2 cellular contexts compared by ENCODE assay signal in genomic region chr2:207683879-207684627, GRCh38.
TF ChIP-seq lines count a peak whose summit lies in the region.

No MANE protein-coding gene starts in this region.

TF ChIP-seq in IMR-90, 13 proteins besides CTCF, POLR2A, EP300 and RAD21:
- TF ChIP-seq MAFK (IDR thresholded peaks at IDR 0.05; ENCODE audit: low read depth, low read length) (peak; percentile 16; the same call in 1 of the 2 replicates), CEBPB (IDR thresholded peaks at IDR 0.05; ENCODE audit: low read depth, low read length) (no peak), RFX5 (IDR thresholded peaks at IDR 0.05; ENCODE audit: low read depth, low read length) (no peak), SMC3 (IDR thresholded peaks at IDR 0.05; ENCODE audit: low read depth, low read length) (no peak)
- TF ChIP-seq, protein P1, sequence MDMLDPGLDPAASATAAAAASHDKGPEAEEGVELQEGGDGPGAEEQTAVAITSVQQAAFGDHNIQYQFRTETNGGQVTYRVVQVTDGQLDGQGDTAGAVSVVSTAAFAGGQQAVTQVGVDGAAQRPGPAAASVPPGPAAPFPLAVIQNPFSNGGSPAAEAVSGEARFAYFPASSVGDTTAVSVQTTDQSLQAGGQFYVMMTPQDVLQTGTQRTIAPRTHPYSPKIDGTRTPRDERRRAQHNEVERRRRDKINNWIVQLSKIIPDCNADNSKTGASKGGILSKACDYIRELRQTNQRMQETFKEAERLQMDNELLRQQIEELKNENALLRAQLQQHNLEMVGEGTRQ (IDR thresholded peaks at IDR 0.05; ENCODE audit: low read depth, low read length) = peak; percentile 3; the same call in 1 of the 2 replicates

TF ChIP-seq in HepG2, 621 proteins besides CTCF, POLR2A, EP300 and RAD21 (continues in another document):
- TF ChIP-seq CREB1 (IDR thresholded peaks at IDR 0.05) (0 out of 2 replicates have a peak, but pooled peaks have one; percentile 26), CREB1 (CRISPR knock-in tag; IDR thresholded peaks at IDR 0.05) (peak; percentile 67), ESRRA (CRISPR knock-in tag; IDR thresholded peaks at IDR 0.05; ENCODE audit: low read depth) (no peak), GATAD2A (CRISPR knock-in tag; IDR thresholded peaks at IDR 0.05) (peak; percentile 41; the same call in 1 of the 2 replicates), MAFK (conservative IDR thresholded peaks at IDR 0.05 in 1 of 2, IDR thresholded peaks at IDR 0.05 in 1 of 2; ENCODE audit: low read length in 2 of 2) (peak; percentile 40 to 59; a peak in 3 of 4 replicates), ZNF629 (CRISPR knock-in tag; conservative IDR thresholded peaks at IDR 0.05) (peak; percentile 63), ZNF354B (CRISPR knock-in tag; IDR thresholded peaks at IDR 0.05) (0 out of 2 replicates have a peak, but pooled peaks have one; percentile 65), SMARCC2 (IDR thresholded peaks at IDR 0.05) (0 out of 2 replicates have a peak, but pooled peaks have one; percentile 59), SALL1 (CRISPR knock-in tag; IDR thresholded peaks at IDR 0.05) (peak; percentile 52), HHEX (CRISPR knock-in tag; IDR thresholded peaks at IDR 0.05) (no peak), KAT8 (CRISPR knock-in tag; IDR thresholded peaks at IDR 0.05) (0 out of 2 replicates have a peak, but pooled peaks have one; percentile 45), RXRB (CRISPR knock-in tag; IDR thresholded peaks at IDR 0.05; ENCODE audit: borderline replicate concordance) (peak; percentile 32; the same call in 1 of the 2 replicates), ZSCAN25 (CRISPR knock-in tag; IDR thresholded peaks at IDR 0.05) (0 out of 2 replicates have a peak, but pooled peaks have one; percentile 17), TGIF2 (CRISPR knock-in tag; IDR thresholded peaks at IDR 0.05) (peak; percentile 32; the same call in 1 of the 2 replicates), ZNF572 (CRISPR knock-in tag; IDR thresholded peaks at IDR 0.05) (no peak), HMG20A (CRISPR knock-in tag; IDR thresholded peaks at IDR 0.05; ENCODE audit: borderline replicate concordance) (no peak; the same call in 1 of the 2 replicates), ERF (CRISPR knock-in tag; IDR thresholded peaks at IDR 0.05) (0 out of 2 replicates have a peak, but pooled peaks have one; percentile 15), FOXP1 (IDR thresholded peaks at IDR 0.05) (no peak), FOXP1 (CRISPR knock-in tag; IDR thresholded peaks at IDR 0.05) (0 out of 2 replicates have a peak, but pooled peaks have one; percentile 26), ZNF501 (CRISPR knock-in tag; IDR thresholded peaks at IDR 0.05) (no peak), ZNF737 (CRISPR knock-in tag; IDR thresholded peaks at IDR 0.05; ENCODE audit: borderline replicate concordance) (no peak), ZSCAN9 (CRISPR knock-in tag; IDR thresholded peaks at IDR 0.05; ENCODE audit: borderline replicate concordance) (0 out of 2 replicates have a peak, but pooled peaks have one; percentile 64), TBX2 (CRISPR knock-in tag; IDR thresholded peaks at IDR 0.05; ENCODE audit: borderline replicate concordance) (no peak), NR2F1 (CRISPR knock-in tag; IDR thresholded peaks at IDR 0.05) (peak in 1 of 2 experiments; percentile 62; a peak in 2 of 4 replicates), NFIC (IDR thresholded peaks at IDR 0.05; ENCODE audit: low read length) (peak; percentile 54; the same call in 1 of the 2 replicates), ZNF563 (CRISPR knock-in tag; IDR thresholded peaks at IDR 0.05) (no peak), JUN (CRISPR knock-in tag; IDR thresholded peaks at IDR 0.05) (peak; percentile 45; the same call in 1 of the 2 replicates), SOX5 (CRISPR knock-in tag; IDR thresholded peaks at IDR 0.05; ENCODE audit: borderline replicate concordance) (peak; percentile 48; the same call in 1 of the 2 replicates), AHDC1 (CRISPR knock-in tag; IDR thresholded peaks at IDR 0.05; ENCODE audit: borderline replicate concordance) (peak; percentile 62; the same call in 1 of the 2 replicates), TBX3 (IDR thresholded peaks at IDR 0.05; ENCODE audit: borderline replicate concordance) (peak; percentile 91), ZNF644 (CRISPR knock-in tag; IDR thresholded peaks at IDR 0.05; ENCODE audit: low read depth) (peak; percentile 67; the same call in 1 of the 2 replicates), SAP130 (CRISPR knock-in tag; IDR thresholded peaks at IDR 0.05; ENCODE audit: low read depth) (peak; percentile 58), ZNF232 (CRISPR knock-in tag; IDR thresholded peaks at IDR 0.05; ENCODE audit: borderline replicate concordance) (peak; percentile 66), FOXA3 (CRISPR knock-in tag; IDR thresholded peaks at IDR 0.05) (peak; percentile 28; the same call in 1 of the 2 replicates), ZNF672 (CRISPR knock-in tag; IDR thresholded peaks at IDR 0.05) (no peak), SMARCE1 (IDR thresholded peaks at IDR 0.05; ENCODE audit: borderline replicate concordance) (peak; percentile 84), TEAD3 (CRISPR knock-in tag; optimal IDR thresholded peaks at IDR 0.05; ENCODE audit: borderline replicate concordance) (peak; percentile 97), DNMT3B (CRISPR knock-in tag; conservative IDR thresholded peaks at IDR 0.05) (peak; percentile 76; the same call in 1 of the 2 replicates)
- TF ChIP-seq, protein P2, sequence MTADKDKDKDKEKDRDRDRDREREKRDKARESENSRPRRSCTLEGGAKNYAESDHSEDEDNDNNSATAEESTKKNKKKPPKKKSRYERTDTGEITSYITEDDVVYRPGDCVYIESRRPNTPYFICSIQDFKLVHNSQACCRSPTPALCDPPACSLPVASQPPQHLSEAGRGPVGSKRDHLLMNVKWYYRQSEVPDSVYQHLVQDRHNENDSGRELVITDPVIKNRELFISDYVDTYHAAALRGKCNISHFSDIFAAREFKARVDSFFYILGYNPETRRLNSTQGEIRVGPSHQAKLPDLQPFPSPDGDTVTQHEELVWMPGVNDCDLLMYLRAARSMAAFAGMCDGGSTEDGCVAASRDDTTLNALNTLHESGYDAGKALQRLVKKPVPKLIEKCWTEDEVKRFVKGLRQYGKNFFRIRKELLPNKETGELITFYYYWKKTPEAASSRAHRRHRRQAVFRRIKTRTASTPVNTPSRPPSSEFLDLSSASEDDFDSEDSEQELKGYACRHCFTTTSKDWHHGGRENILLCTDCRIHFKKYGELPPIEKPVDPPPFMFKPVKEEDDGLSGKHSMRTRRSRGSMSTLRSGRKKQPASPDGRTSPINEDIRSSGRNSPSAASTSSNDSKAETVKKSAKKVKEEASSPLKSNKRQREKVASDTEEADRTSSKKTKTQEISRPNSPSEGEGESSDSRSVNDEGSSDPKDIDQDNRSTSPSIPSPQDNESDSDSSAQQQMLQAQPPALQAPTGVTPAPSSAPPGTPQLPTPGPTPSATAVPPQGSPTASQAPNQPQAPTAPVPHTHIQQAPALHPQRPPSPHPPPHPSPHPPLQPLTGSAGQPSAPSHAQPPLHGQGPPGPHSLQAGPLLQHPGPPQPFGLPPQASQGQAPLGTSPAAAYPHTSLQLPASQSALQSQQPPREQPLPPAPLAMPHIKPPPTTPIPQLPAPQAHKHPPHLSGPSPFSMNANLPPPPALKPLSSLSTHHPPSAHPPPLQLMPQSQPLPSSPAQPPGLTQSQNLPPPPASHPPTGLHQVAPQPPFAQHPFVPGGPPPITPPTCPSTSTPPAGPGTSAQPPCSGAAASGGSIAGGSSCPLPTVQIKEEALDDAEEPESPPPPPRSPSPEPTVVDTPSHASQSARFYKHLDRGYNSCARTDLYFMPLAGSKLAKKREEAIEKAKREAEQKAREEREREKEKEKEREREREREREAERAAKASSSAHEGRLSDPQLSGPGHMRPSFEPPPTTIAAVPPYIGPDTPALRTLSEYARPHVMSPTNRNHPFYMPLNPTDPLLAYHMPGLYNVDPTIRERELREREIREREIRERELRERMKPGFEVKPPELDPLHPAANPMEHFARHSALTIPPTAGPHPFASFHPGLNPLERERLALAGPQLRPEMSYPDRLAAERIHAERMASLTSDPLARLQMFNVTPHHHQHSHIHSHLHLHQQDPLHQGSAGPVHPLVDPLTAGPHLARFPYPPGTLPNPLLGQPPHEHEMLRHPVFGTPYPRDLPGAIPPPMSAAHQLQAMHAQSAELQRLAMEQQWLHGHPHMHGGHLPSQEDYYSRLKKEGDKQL (CRISPR knock-in tag; IDR thresholded peaks at IDR 0.05; ENCODE audit: low read depth) = no peak
- TF ChIP-seq, protein P3, sequence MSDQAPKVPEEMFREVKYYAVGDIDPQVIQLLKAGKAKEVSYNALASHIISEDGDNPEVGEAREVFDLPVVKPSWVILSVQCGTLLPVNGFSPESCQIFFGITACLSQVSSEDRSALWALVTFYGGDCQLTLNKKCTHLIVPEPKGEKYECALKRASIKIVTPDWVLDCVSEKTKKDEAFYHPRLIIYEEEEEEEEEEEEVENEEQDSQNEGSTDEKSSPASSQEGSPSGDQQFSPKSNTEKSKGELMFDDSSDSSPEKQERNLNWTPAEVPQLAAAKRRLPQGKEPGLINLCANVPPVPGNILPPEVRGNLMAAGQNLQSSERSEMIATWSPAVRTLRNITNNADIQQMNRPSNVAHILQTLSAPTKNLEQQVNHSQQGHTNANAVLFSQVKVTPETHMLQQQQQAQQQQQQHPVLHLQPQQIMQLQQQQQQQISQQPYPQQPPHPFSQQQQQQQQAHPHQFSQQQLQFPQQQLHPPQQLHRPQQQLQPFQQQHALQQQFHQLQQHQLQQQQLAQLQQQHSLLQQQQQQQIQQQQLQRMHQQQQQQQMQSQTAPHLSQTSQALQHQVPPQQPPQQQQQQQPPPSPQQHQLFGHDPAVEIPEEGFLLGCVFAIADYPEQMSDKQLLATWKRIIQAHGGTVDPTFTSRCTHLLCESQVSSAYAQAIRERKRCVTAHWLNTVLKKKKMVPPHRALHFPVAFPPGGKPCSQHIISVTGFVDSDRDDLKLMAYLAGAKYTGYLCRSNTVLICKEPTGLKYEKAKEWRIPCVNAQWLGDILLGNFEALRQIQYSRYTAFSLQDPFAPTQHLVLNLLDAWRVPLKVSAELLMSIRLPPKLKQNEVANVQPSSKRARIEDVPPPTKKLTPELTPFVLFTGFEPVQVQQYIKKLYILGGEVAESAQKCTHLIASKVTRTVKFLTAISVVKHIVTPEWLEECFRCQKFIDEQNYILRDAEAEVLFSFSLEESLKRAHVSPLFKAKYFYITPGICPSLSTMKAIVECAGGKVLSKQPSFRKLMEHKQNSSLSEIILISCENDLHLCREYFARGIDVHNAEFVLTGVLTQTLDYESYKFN (CRISPR knock-in tag; conservative IDR thresholded peaks at IDR 0.05) = peak; percentile 52
- TF ChIP-seq, protein P4, sequence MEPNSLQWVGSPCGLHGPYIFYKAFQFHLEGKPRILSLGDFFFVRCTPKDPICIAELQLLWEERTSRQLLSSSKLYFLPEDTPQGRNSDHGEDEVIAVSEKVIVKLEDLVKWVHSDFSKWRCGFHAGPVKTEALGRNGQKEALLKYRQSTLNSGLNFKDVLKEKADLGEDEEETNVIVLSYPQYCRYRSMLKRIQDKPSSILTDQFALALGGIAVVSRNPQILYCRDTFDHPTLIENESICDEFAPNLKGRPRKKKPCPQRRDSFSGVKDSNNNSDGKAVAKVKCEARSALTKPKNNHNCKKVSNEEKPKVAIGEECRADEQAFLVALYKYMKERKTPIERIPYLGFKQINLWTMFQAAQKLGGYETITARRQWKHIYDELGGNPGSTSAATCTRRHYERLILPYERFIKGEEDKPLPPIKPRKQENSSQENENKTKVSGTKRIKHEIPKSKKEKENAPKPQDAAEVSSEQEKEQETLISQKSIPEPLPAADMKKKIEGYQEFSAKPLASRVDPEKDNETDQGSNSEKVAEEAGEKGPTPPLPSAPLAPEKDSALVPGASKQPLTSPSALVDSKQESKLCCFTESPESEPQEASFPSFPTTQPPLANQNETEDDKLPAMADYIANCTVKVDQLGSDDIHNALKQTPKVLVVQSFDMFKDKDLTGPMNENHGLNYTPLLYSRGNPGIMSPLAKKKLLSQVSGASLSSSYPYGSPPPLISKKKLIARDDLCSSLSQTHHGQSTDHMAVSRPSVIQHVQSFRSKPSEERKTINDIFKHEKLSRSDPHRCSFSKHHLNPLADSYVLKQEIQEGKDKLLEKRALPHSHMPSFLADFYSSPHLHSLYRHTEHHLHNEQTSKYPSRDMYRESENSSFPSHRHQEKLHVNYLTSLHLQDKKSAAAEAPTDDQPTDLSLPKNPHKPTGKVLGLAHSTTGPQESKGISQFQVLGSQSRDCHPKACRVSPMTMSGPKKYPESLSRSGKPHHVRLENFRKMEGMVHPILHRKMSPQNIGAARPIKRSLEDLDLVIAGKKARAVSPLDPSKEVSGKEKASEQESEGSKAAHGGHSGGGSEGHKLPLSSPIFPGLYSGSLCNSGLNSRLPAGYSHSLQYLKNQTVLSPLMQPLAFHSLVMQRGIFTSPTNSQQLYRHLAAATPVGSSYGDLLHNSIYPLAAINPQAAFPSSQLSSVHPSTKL (CRISPR knock-in tag; IDR thresholded peaks at IDR 0.05) = peak; percentile 83
